ENCODE assay signal across 8 cellular contexts in the genomic region with DNA sequence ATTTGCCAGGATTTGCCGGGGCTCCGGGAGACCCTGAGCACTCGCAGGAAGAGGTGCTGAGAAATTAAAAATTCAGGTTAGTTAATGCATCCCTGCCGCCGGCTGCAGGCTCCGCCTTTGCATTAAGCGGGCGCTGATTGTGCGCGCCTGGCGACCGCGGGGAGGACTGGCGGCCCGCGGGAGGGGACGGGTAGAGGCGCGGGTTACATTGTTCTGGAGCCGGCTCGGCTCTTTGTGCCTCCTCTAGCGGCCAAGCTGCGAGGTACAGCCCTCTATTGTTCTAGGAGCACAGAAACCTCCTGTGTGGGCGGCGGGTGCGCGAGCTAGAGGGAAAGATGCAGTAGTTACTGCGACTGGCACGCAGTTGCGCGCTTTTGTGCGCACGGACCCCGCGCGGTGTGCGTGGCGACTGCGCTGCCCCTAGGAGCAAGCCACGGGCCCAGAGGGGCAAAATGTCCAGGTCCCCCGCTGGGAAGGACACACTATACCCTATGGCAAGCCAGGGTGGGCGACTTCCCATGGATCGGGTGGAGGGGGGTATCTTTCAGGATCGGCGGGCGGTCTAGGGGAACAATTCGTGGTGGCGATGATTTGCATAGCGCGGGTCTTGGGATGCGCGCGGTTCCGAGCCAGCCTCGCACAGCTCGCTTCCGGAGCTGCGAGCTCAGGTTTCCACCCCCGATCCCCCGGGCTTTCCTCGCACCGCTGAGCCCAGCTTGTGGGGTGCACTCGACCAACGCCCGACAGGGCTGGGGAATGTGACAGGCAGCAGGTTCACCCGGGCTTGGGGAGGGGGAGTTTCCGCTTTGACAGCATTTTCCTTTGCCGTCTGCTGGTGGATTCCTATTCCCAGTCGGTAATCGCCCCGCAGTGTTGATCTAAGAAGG. TPM values are rescaled to one million over a fixed set of nuclear protein-coding genes. Genes with fewer than 3 reads are reported as not detected.
A peak's percentile ranks its signal among the peaks of the same experiment; 100 is the strongest.
DNase-seq lines count a peak whose midpoint lies in the region; ATAC-seq, FAIRE-seq and TF ChIP-seq lines count a peak whose summit lies in the region.

No MANE protein-coding gene starts in this region.

- H4K20me1 ChIP-seq in KMS-11 (ENCODE audit: insufficient read depth): no peaks in the 10 kb centered on the region; the same call in 1 of the 2 replicates

- peaks cover 0 to 13% (median 0%) of the 10 kb centered on the region in 5 experiments for H3K9me3 Mint-ChIP-seq in brain

- peak; percentile 58 for ATAC-seq in GM18502 (IDR thresholded peaks at IDR 0.05; ENCODE audit: poor library complexity, unreplicated experiment)

- H3K27ac ChIP-seq in KMS-11: peak overlapping the region; percentile 53

- DNase-seq in ACHN (peak; percentile 85), RCC 7860 (ENCODE audit: low spot score) (peak; percentile 20), kidney tubule cell (ENCODE audit: low spot score) (peak; percentile 85), RKO (ENCODE audit: low spot score) (no peak)
- peak; percentile 71 to 72 for DNase-seq in stimulated activated CD4-positive, alpha-beta T cell treated with anti-CD3 and anti-CD28 coated beads, Interleukin-4, amount 100 ng/mL, for 48 hours (ENCODE audit: low read depth in 2 of 2)

- H3K36me3 ChIP-seq in KMS-11 (ENCODE audit: insufficient read depth): peaks cover 8% of the 10 kb centered on the region; the same call in 1 of the 2 replicates

- H3K27ac Mint-ChIP-seq in brain: peak overlapping the region in 4 of 5 experiments; percentile 77 to 98 (median 94)

- H3K79me2 ChIP-seq in KMS-11 (ENCODE audit: insufficient read depth, low read depth): peaks cover 60% of the 10 kb centered on the region

- TF ChIP-seq CTCF in KMS-11 (conservative IDR thresholded peaks at IDR 0.05; ENCODE audit: low read depth, low read length): peak; percentile 92
- peak; percentile 61 to 91 for TF ChIP-seq CTCF in brain (conservative IDR thresholded peaks at IDR 0.05)

- no peak for FAIRE-seq in RCC 7860 (lab: Jason Lieb, UNC)

- in situ Hi-C loops in ACHN (cut with HindIII; ENCODE audit: low pct_ligation_motif_present, low pct_unique_long_range_greater_than_20kb, low sequenced_read_pairs): no loop called here

- H3K27me3 ChIP-seq in KMS-11 (ENCODE audit: insufficient read depth, low read depth): no peaks in the 10 kb centered on the region; the same call in 1 of the 2 replicates

- H3K27me3 Mint-ChIP-seq in brain: peaks cover 98% of the 10 kb centered on the region

- H3K4me2 ChIP-seq in KMS-11: peak overlapping the region; percentile 64

- peaks cover 16% of the 10 kb centered on the region for H3K36me3 Mint-ChIP-seq in brain

- peak overlapping the region; percentile 53 for H2AFZ ChIP-seq in KMS-11 (ENCODE audit: low read depth)

- peaks cover 29% of the 10 kb centered on the region for H3K4me1 ChIP-seq in KMS-11 (ENCODE audit: low read depth, poor library complexity, severe bottlenecking)

- H3K9ac ChIP-seq in KMS-11: peak overlapping the region; percentile 31; the same call in 1 of the 2 replicates

- no peak overlapping the region for H3K4me3 ChIP-seq in KMS-11 (IDR thresholded peaks at IDR 0.05; ENCODE audit: insufficient read depth, low read depth, low read length)

- H3K4me3 Mint-ChIP-seq in brain: peak overlapping the region; percentile 91 to 98 (median 93)

- H3K4me1 Mint-ChIP-seq in brain: peaks cover 68% of the 10 kb centered on the region

RNA-seq across cellular contexts. Expression of a gene that starts 2.9 kb away (rescaled TPM):
- polyA plus RNA-seq in brain (ENCODE audit: insufficient read depth, low read depth, low replicate concordance): 2.1 TPM
